ENCODE assay signal across 27 cellular contexts in the genomic region with DNA sequence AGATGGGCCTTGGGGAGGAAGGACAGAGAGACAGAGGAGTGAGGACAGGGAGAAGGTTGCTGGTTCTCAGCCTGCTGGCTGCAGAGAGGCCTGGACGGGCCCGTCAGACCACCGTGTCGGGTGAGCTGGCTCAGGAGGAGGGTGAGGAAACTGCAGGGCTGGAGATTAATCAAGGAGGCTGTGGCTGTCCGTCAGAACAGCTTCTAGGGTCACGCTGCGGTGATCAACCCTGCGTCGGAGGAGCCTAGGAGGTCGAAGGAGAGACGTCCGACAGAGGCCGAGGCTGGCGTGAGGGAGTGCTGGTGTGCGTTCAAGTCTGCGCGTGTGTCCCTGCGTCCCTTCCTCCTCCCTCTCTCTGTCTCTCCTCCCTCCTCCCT.
DNase-seq lines count a peak whose midpoint lies in the region; ATAC-seq and TF ChIP-seq lines count a peak whose summit lies in the region.
"Had no signal": no experiment of that assay in that cellular context is flagged by ENCODE, and none has a peak within 500 bp of the region (broad histone marks: within the 10 kb centered on the region; RNA-seq: fewer than 3 reads in every experiment).

No MANE protein-coding gene starts in this region.

- H3K9ac ChIP-seq in neuronal stem cell (ENCODE audit: low read depth, low read length, poor library complexity), result no peak overlapping the region
- H3K9ac ChIP-seq: parathyroid adenoma had no signal

- POLR2A ChIA-PET in activated naive CD8-positive, alpha-beta T cell treated with anti-CD3 and anti-CD28 coated beads, Interleukin-2, amount 10 ng/mL, durations not matched to agents 7 days and 5 days (lab: Charles Lee), result no interaction called here

- no peaks in the 10 kb centered on the region for H3K4me1 Mint-ChIP-seq in activated naive CD8-positive, alpha-beta T cell treated with anti-CD3 and anti-CD28 coated beads, Interleukin-2, amount 10 ng/mL, durations not matched to agents 7 days and 5 days
- H3K4me1 Mint-ChIP-seq in activated naive CD8-positive, alpha-beta T cell treated with anti-CD3 and anti-CD28 coated beads for 36 hours, result no peaks in the 10 kb centered on the region
- no peaks in the 10 kb centered on the region for H3K4me1 Mint-ChIP-seq in chondrocyte (ENCODE audit: low read depth)
- H3K4me1 Mint-ChIP-seq: IgD-negative memory B cell; stimulated activated naive CD8-positive, alpha-beta T cell treated with anti-CD3 and anti-CD28 coated beads, Interleukin-15, amount 100 ng/mL, for 72 hours had no signal

- H3K27ac Mint-ChIP-seq in activated naive CD8-positive, alpha-beta T cell treated with anti-CD3 and anti-CD28 coated beads, Interleukin-2, amount 10 ng/mL, durations not matched to agents 7 days and 5 days, result no peak overlapping the region
- H3K27ac Mint-ChIP-seq in activated naive CD8-positive, alpha-beta T cell treated with anti-CD3 and anti-CD28 coated beads for 36 hours, result no peak overlapping the region
- no peak overlapping the region for H3K27ac Mint-ChIP-seq in chondrocyte (ENCODE audit: unreplicated experiment)
- H3K27ac Mint-ChIP-seq: HFFc6 had no signal

- peak overlapping the region; percentile 19 for H3K23ac ChIP-seq in neuronal stem cell (ENCODE audit: low read depth, low read length, poor library complexity)

- peaks cover 20% of the 10 kb centered on the region for H3K27me3 Mint-ChIP-seq in activated naive CD8-positive, alpha-beta T cell treated with anti-CD3 and anti-CD28 coated beads, Interleukin-2, amount 10 ng/mL, durations not matched to agents 7 days and 5 days
- H3K27me3 Mint-ChIP-seq in activated naive CD8-positive, alpha-beta T cell treated with anti-CD3 and anti-CD28 coated beads for 36 hours, result peaks cover 14% of the 10 kb centered on the region
- H3K27me3 Mint-ChIP-seq in chondrocyte (ENCODE audit: low read depth), result peaks cover 26% of the 10 kb centered on the region

- no peak overlapping the region for H2BK12ac ChIP-seq in neuronal stem cell (ENCODE audit: low read length)

- DNase-seq in activated naive CD8-positive, alpha-beta T cell treated with anti-CD3 and anti-CD28 coated beads, Interleukin-2, amount 10 ng/mL, durations not matched to agents 7 days and 5 days, result peak; percentile 7
- no peak for DNase-seq in activated naive CD8-positive, alpha-beta T cell treated with anti-CD3 and anti-CD28 coated beads for 36 hours
- peak; percentile 66 for DNase-seq in chondrocyte (ENCODE audit: low spot score)
- no peak for DNase-seq in neuronal stem cell (ENCODE audit: low spot score)
- DNase-seq in ureter (ENCODE audit: low spot score), result peak; percentile 36
- no peak for DNase-seq in cortex of kidney (lab: John Stamatoyannopoulos, UW)
- no peak for DNase-seq in SW 1271 (lab: John Stamatoyannopoulos, UW)
- DNase-seq: activated CD4-positive, alpha-beta T cell treated with anti-CD3 and anti-CD28 coated beads, Interleukin-2, amount 50 U/mL, for 48 hours; activated naive CD4-positive, alpha-beta T cell treated with Interleukin-2 at 50 U/mL for 16 hours; activated T-cell treated with anti-CD3 and anti-CD28 coated beads, Interleukin-2, amount 50 U/mL, for 4 hours; anterior cingulate cortex; BE2C; effector CD4-positive, alpha-beta T cell; EL; HFFc6; hippocampal formation; mammary epithelial cell; NCI-H1694 treated with DMSO at 0.1 percent for 48 hours; PC-3; SJCRH30; stimulated activated CD4-positive, alpha-beta T cell treated with anti-CD3 and anti-CD28 coated beads, Interleukin-2, amount 100 ng/mL, for 24 hours; stimulated activated naive CD8-positive, alpha-beta T cell treated with anti-CD3 and anti-CD28 coated beads, Interleukin-15, amount 100 ng/mL, for 72 hours; T-helper 2 cell; transverse colon had no signal

- peaks cover 0 to 4% of the 10 kb centered on the region in 2 donors for H3K4me1 ChIP-seq in neuronal stem cell (ENCODE audit: control insufficient read depth in 2 of 2, insufficient read depth in 1 of 2, low read depth in 1 of 2, low read length in 2 of 2)
- H3K4me1 ChIP-seq: BE2C, parathyroid adenoma, SJCRH30, transverse colon had no signal

- no peak overlapping the region for H3K14ac ChIP-seq in neuronal stem cell (ENCODE audit: low read length)

- no peak overlapping the region for H2BK15ac ChIP-seq in neuronal stem cell (ENCODE audit: low read length)

- no peak overlapping the region for H3K27ac ChIP-seq in neuronal stem cell (replicated peaks; ENCODE audit: low read length)
- H3K27ac ChIP-seq: parathyroid adenoma, SJCRH30, transverse colon had no signal

- H3K27me3 ChIP-seq in neuronal stem cell (ENCODE audit: control insufficient read depth in 3 of 3, insufficient read depth in 3 of 3, low read depth in 1 of 3, low read length in 3 of 3), result no peaks in the 10 kb centered on the region
- H3K27me3 ChIP-seq: BE2C, SJCRH30 had no signal

- no peak for TF ChIP-seq CTCF in chondrocyte (IDR thresholded peaks at IDR 0.05)

- no peak overlapping the region for H2AFZ ChIP-seq in neuronal stem cell (ENCODE audit: low read length)
- H2AFZ ChIP-seq: parathyroid adenoma had no signal

- H3K4me3 Mint-ChIP-seq in activated naive CD8-positive, alpha-beta T cell treated with anti-CD3 and anti-CD28 coated beads, Interleukin-2, amount 10 ng/mL, durations not matched to agents 7 days and 5 days, result no peak overlapping the region
- H3K4me3 Mint-ChIP-seq in activated naive CD8-positive, alpha-beta T cell treated with anti-CD3 and anti-CD28 coated beads for 36 hours, result no peak overlapping the region
- H3K4me3 Mint-ChIP-seq in chondrocyte (ENCODE audit: unreplicated experiment), result no peak overlapping the region
- H3K4me3 Mint-ChIP-seq: activated T-cell treated with anti-CD3 and anti-CD28 coated beads, Interleukin-2, amount 50 U/mL, for 4 hours; HFFc6; IgD-negative memory B cell; stimulated activated naive CD8-positive, alpha-beta T cell treated with anti-CD3 and anti-CD28 coated beads, Interleukin-15, amount 100 ng/mL, for 72 hours had no signal

- no peak overlapping the region for H3K4me2 ChIP-seq in neuronal stem cell (ENCODE audit: insufficient read depth, low read length, poor library complexity, severe bottlenecking)

- no peak overlapping the region for H2BK120ac ChIP-seq in neuronal stem cell (ENCODE audit: low read depth, low read length)

- H4K8ac ChIP-seq in neuronal stem cell (ENCODE audit: low read depth, low read length), result no peak overlapping the region

- no peak overlapping the region for H3K4me3 ChIP-seq in neuronal stem cell (ENCODE audit: low read length in 2 of 2)
- H3K4me3 ChIP-seq: SJCRH30, transverse colon had no signal

- no peak overlapping the region for H3K4ac ChIP-seq in neuronal stem cell (ENCODE audit: low read length)

- no peaks in the 10 kb centered on the region for H3K36me3 Mint-ChIP-seq in activated naive CD8-positive, alpha-beta T cell treated with anti-CD3 and anti-CD28 coated beads, Interleukin-2, amount 10 ng/mL, durations not matched to agents 7 days and 5 days
- H3K36me3 Mint-ChIP-seq in activated naive CD8-positive, alpha-beta T cell treated with anti-CD3 and anti-CD28 coated beads for 36 hours, result no peaks in the 10 kb centered on the region
- no peaks in the 10 kb centered on the region for H3K36me3 Mint-ChIP-seq in chondrocyte (ENCODE audit: low read depth)
- H3K36me3 Mint-ChIP-seq: IgD-negative memory B cell had no signal

- no peaks in the 10 kb centered on the region for H3K9me3 Mint-ChIP-seq in activated naive CD8-positive, alpha-beta T cell treated with anti-CD3 and anti-CD28 coated beads, Interleukin-2, amount 10 ng/mL, durations not matched to agents 7 days and 5 days
- no peaks in the 10 kb centered on the region for H3K9me3 Mint-ChIP-seq in activated naive CD8-positive, alpha-beta T cell treated with anti-CD3 and anti-CD28 coated beads for 36 hours
- peaks cover 11% of the 10 kb centered on the region for H3K9me3 Mint-ChIP-seq in chondrocyte (ENCODE audit: low read depth)
- H3K9me3 Mint-ChIP-seq: activated T-cell treated with anti-CD3 and anti-CD28 coated beads, Interleukin-2, amount 50 U/mL, for 4 hours; stimulated activated naive CD8-positive, alpha-beta T cell treated with anti-CD3 and anti-CD28 coated beads, Interleukin-15, amount 100 ng/mL, for 72 hours had no signal

- no peaks in the 10 kb centered on the region for H3K79me1 ChIP-seq in neuronal stem cell (ENCODE audit: low read depth, low read length)

- H3K36me3 ChIP-seq in neuronal stem cell (replicated peaks in 1 of 2; ENCODE audit: control insufficient read depth in 2 of 2, insufficient read depth in 2 of 2, low read length in 2 of 2), result no peaks in the 10 kb centered on the region
- H3K36me3 ChIP-seq: BE2C, SJCRH30, transverse colon had no signal

- H3K9me3 ChIP-seq in neuronal stem cell (replicated peaks in 1 of 2; ENCODE audit: control insufficient read depth in 2 of 2, insufficient read depth in 1 of 2, low read depth in 1 of 2, low read length in 2 of 2), result peaks cover 0 to 11% of the 10 kb centered on the region in 2 donors
- H3K9me3 ChIP-seq: BE2C, SJCRH30, transverse colon had no signal

- H2AK5ac ChIP-seq in neuronal stem cell (ENCODE audit: low read depth, low read length), result no peak overlapping the region

- WGBS in neuronal stem cell (ENCODE audit: extremely low coverage in 2 of 2, insufficient read length in 2 of 2, insufficient replicate concordance in 1 of 2), 2 donors, result no CpG with 5 or more reads among the region's 18 CpGs

- no peak for ATAC-seq in activated naive CD8-positive, alpha-beta T cell treated with anti-CD3 and anti-CD28 coated beads, Interleukin-2, amount 10 ng/mL, durations not matched to agents 7 days and 5 days (ENCODE audit: low read depth)
- ATAC-seq in HG03432 (IDR thresholded peaks at IDR 0.05; ENCODE audit: unreplicated experiment), result no peak
- ATAC-seq: activated T-cell treated with anti-CD3 and anti-CD28 coated beads, Interleukin-2, amount 50 U/mL, for 4 hours; PC-3; stimulated activated naive CD8-positive, alpha-beta T cell treated with anti-CD3 and anti-CD28 coated beads, Interleukin-15, amount 100 ng/mL, for 72 hours had no signal

- H3K18ac ChIP-seq in neuronal stem cell (ENCODE audit: low read length), result peak overlapping the region; percentile 4

- no peak overlapping the region for H4K91ac ChIP-seq in neuronal stem cell (ENCODE audit: low read depth, low read length, poor library complexity)

- H2BK5ac ChIP-seq in neuronal stem cell (ENCODE audit: low read length), result no peak overlapping the region

Comparison
In these comparisons a context has a peak if more than half of its experiments do, and no peak if none do; other contexts are left out.
1. DNase-seq: peak in activated naive CD8-positive, alpha-beta T cell treated with anti-CD3 and anti-CD28 coated beads, Interleukin-2, amount 10 ng/mL, durations not matched to agents 7 days and 5 days (single experiment), chondrocyte (single experiment) and ureter (single experiment); none in activated naive CD8-positive, alpha-beta T cell treated with anti-CD3 and anti-CD28 coated beads for 36 hours (single experiment), neuronal stem cell (single experiment), cortex of kidney (single experiment) and SW 1271 (0 of 2).